10 cellular contexts compared by ENCODE assay signal in genomic region chr3:194395201-194395600, GRCh38. TPM values are rescaled to one million over a fixed set of nuclear protein-coding genes. Genes with fewer than 3 reads are reported as not detected.
DNase-seq lines count a peak whose midpoint lies in the region; ATAC-seq, FAIRE-seq and TF ChIP-seq lines count a peak whose summit lies in the region.
"Had no signal": no experiment of that assay in that cellular context is flagged by ENCODE, and none has a peak within 500 bp of the region (broad histone marks: within the 10 kb centered on the region; RNA-seq: fewer than 3 reads in every experiment).

No MANE protein-coding gene starts in this region.

- H3K9me3 ChIP-seq in naive thymus-derived CD4-positive, alpha-beta T cell (ENCODE audit: control insufficient read depth in 2 of 3, low read length in 3 of 3), result peaks cover 0 to 5% (median 0%) of the 10 kb centered on the region in 3 experiments
- no peaks in the 10 kb centered on the region for H3K9me3 ChIP-seq in pancreas
- H3K9me3 ChIP-seq in BE2C, result no peaks in the 10 kb centered on the region
- H3K9me3 ChIP-seq: right lobe of liver had no signal

- 68 to 78% methylated on average over 5 of the region's 5 CpGs for WGBS in pancreas, 2 donors

- H3K36me3 ChIP-seq in naive thymus-derived CD4-positive, alpha-beta T cell (ENCODE audit: control insufficient read depth in 2 of 3, insufficient read depth in 3 of 3, low read length in 3 of 3), result no peaks in the 10 kb centered on the region
- H3K36me3 ChIP-seq in pancreas, result no peaks in the 10 kb centered on the region
- H3K36me3 ChIP-seq in BE2C, result no peaks in the 10 kb centered on the region
- H3K36me3 ChIP-seq: right lobe of liver had no signal

- H3K4me3 Mint-ChIP-seq in activated naive CD8-positive, alpha-beta T cell treated with anti-CD3 and anti-CD28 coated beads, Interleukin-2, amount 50 U/mL, for 24 hours, result no peak overlapping the region
- H3K4me3 Mint-ChIP-seq in naive thymus-derived CD4-positive, alpha-beta T cell, result peak overlapping the region; percentile 60 to 98 (median 90)

- peak overlapping the region; percentile 81 for H3K27ac ChIP-seq in naive thymus-derived CD4-positive, alpha-beta T cell (ENCODE audit: low read depth, low read length)
- no peak overlapping the region for H3K27ac ChIP-seq in pancreas

- H3K9me3 Mint-ChIP-seq in activated naive CD8-positive, alpha-beta T cell treated with anti-CD3 and anti-CD28 coated beads, Interleukin-2, amount 50 U/mL, for 24 hours, result peaks cover 13% of the 10 kb centered on the region
- peaks cover 0 to 20% (median 9%) of the 10 kb centered on the region in 11 donors for H3K9me3 Mint-ChIP-seq in naive thymus-derived CD4-positive, alpha-beta T cell
- H3K9me3 Mint-ChIP-seq: central memory CD8-positive, alpha-beta T cell had no signal

- no peaks in the 10 kb centered on the region for H3K27me3 ChIP-seq in naive thymus-derived CD4-positive, alpha-beta T cell (ENCODE audit: control insufficient read depth in 2 of 2, insufficient read depth in 2 of 2, low read length in 2 of 2)
- H3K27me3 ChIP-seq in pancreas (peaks cover 0 to 6% (median 0%) of the 10 kb centered on the region in 4 donors), BE2C (no peaks in the 10 kb centered on the region)
- H3K27me3 ChIP-seq: right lobe of liver had no signal

- CTCF ChIA-PET in naive thymus-derived CD4-positive, alpha-beta T cell (lab: Charles Lee), result interaction anchor here (1.0 to 15.5 kb wide), 3 partner anchors 9 to 55 kb away, joined by 3 to 256 read pairs (median 3); no protein-coding TSS in a partner anchor

- peaks cover 6% of the 10 kb centered on the region for H3K36me3 Mint-ChIP-seq in activated naive CD8-positive, alpha-beta T cell treated with anti-CD3 and anti-CD28 coated beads, Interleukin-2, amount 50 U/mL, for 24 hours (ENCODE audit: low read depth)
- peaks cover 0 to 16% (median 5%) of the 10 kb centered on the region in 5 donors for H3K36me3 Mint-ChIP-seq in naive thymus-derived CD4-positive, alpha-beta T cell

- in situ Hi-C loops in GM13976 (cut with MboI; ENCODE audit: low sequenced_read_pairs, unreplicated experiment), result no loop called here

- H3K4me1 ChIP-seq in naive thymus-derived CD4-positive, alpha-beta T cell (ENCODE audit: control insufficient read depth in 2 of 2, insufficient read depth in 2 of 2, low read length in 2 of 2), result peaks cover 4 to 26% of the 10 kb centered on the region in 2 donors
- H3K4me1 ChIP-seq in pancreas (peaks cover 0 to 8% (median 0%) of the 10 kb centered on the region in 3 donors), BE2C (no peaks in the 10 kb centered on the region)

- H3K27ac Mint-ChIP-seq in activated naive CD8-positive, alpha-beta T cell treated with anti-CD3 and anti-CD28 coated beads, Interleukin-2, amount 50 U/mL, for 24 hours, result peak overlapping the region; percentile 15
- peak overlapping the region; percentile 15 to 98 (median 92) for H3K27ac Mint-ChIP-seq in naive thymus-derived CD4-positive, alpha-beta T cell

- no peak for TF ChIP-seq CTCF in GM13976 (IDR thresholded peaks at IDR 0.05; ENCODE audit: borderline replicate concordance, control extremely low read depth, extremely low read depth, insufficient read depth, missing control alignments)
- TF ChIP-seq CTCF in pancreas (IDR thresholded peaks at IDR 0.05), result no peak
- no peak for TF ChIP-seq CTCF in BE2C (IDR thresholded peaks at IDR 0.05; ENCODE audit: low read depth, low read length)

- H3K4me3 ChIP-seq in naive thymus-derived CD4-positive, alpha-beta T cell (ENCODE audit: low read length), result no peak overlapping the region
- H3K4me3 ChIP-seq in pancreas (no peak overlapping the region), BE2C (ENCODE audit: low read depth, low read length) (no peak overlapping the region)

- FAIRE-seq in pancreas (lab: Jason Lieb, UNC), result no peak

- POLR2A ChIA-PET in naive thymus-derived CD4-positive, alpha-beta T cell (lab: Charles Lee), result no interaction called here

- H3K4me1 Mint-ChIP-seq in activated naive CD8-positive, alpha-beta T cell treated with anti-CD3 and anti-CD28 coated beads, Interleukin-2, amount 50 U/mL, for 24 hours, result peaks cover 56% of the 10 kb centered on the region
- peaks cover 35 to 62% (median 46%) of the 10 kb centered on the region in 7 donors for H3K4me1 Mint-ChIP-seq in naive thymus-derived CD4-positive, alpha-beta T cell

- ATAC-seq in activated naive CD8-positive, alpha-beta T cell treated with anti-CD3 and anti-CD28 coated beads, Interleukin-2, amount 50 U/mL, for 24 hours, result no peak
- no peak for ATAC-seq in naive thymus-derived CD4-positive, alpha-beta T cell
- ATAC-seq in pancreas, result no peak

- peak; percentile 4 for DNase-seq in GM13976 (ENCODE audit: low spot score)
- DNase-seq in NCI-H2029 treated with DMSO at 0.1 percent for 48 hours (lab: John Stamatoyannopoulos, UW), result peak; percentile 23
- no peak for DNase-seq in activated naive CD8-positive, alpha-beta T cell treated with anti-CD3 and anti-CD28 coated beads, Interleukin-2, amount 50 U/mL, for 24 hours
- DNase-seq in naive thymus-derived CD4-positive, alpha-beta T cell, result no peak
- DNase-seq in SIG-M5 (lab: John Stamatoyannopoulos, UW), result no peak
- no peak for DNase-seq in pancreas
- no peak for DNase-seq in BE2C
- DNase-seq: activated CD4-positive, alpha-beta T cell treated with anti-CD3 and anti-CD28 coated beads for 4 hours; right lobe of liver had no signal

- H3K27me3 Mint-ChIP-seq in activated naive CD8-positive, alpha-beta T cell treated with anti-CD3 and anti-CD28 coated beads, Interleukin-2, amount 50 U/mL, for 24 hours, result peaks cover 16% of the 10 kb centered on the region
- peaks cover 0 to 34% (median 0%) of the 10 kb centered on the region in 5 donors for H3K27me3 Mint-ChIP-seq in naive thymus-derived CD4-positive, alpha-beta T cell

- intact Hi-C loops in naive thymus-derived CD4-positive, alpha-beta T cell (cut with micrococcal nuclease), result loop anchor here (5.0 to 10.0 kb wide), 2 partner anchors 187 to 1140 kb away; no protein-coding TSS in a partner anchor
- intact Hi-C loops in pancreas (cut with DNase I), result loop anchor here in 1 of 3 donors (5.0 kb wide), 1 partner anchor 58 kb away; no protein-coding TSS in a partner anchor

RNA-seq across cellular contexts. Expression of gene GP5, which starts 3.9 kb away (rescaled TPM):
- 10 to 100 TPM in 2 of 5 experiments, 1 to 10 TPM in 3; 1.4 to 11.3 (median 9.6) TPM for total RNA-seq in naive thymus-derived CD4-positive, alpha-beta T cell
- 1 to 10 TPM; 3.8 to 6.1 TPM for polyA plus RNA-seq in naive thymus-derived CD4-positive, alpha-beta T cell
- under 1 TPM in 1 of 6 donors, not detected in 5; 0.06 TPM for total RNA-seq in pancreas
- polyA plus RNA-seq in pancreas, result under 1 TPM in 1 of 2 donors, not detected in 1; 0.05 TPM
- not detected for polyA plus RNA-seq in BE2C (2012; ENCODE audit: insufficient read depth, insufficient read length, low read depth)

RNA-seq across cellular contexts. Expression of gene LRRC15, which starts 25.7 kb away (rescaled TPM):
- not detected for total RNA-seq in naive thymus-derived CD4-positive, alpha-beta T cell
- polyA plus RNA-seq in naive thymus-derived CD4-positive, alpha-beta T cell, result not detected
- total RNA-seq in pancreas, result under 1 TPM in 5 of 6 donors, not detected in 1; 0.03 to 0.25 (median 0.09) TPM
- polyA plus RNA-seq in pancreas, result under 1 TPM; 0.02 to 0.04 TPM
- polyA plus RNA-seq in BE2C (2012; ENCODE audit: insufficient read depth, insufficient read length, low read depth), result not detected

RNA-seq across cellular contexts. Expression of gene CPN2, which starts 44.1 kb away (rescaled TPM):
- total RNA-seq in naive thymus-derived CD4-positive, alpha-beta T cell, result not detected
- polyA plus RNA-seq in naive thymus-derived CD4-positive, alpha-beta T cell, result not detected
- total RNA-seq in pancreas, result under 1 TPM in 1 of 6 donors, not detected in 5; 0.09 TPM
- not detected for polyA plus RNA-seq in pancreas
- not detected for polyA plus RNA-seq in BE2C (2012; ENCODE audit: insufficient read depth, insufficient read length, low read depth)

Comparison
In these comparisons a context has a peak if more than half of its experiments do, and no peak if none do; other contexts are left out.
1. DNase-seq: peak in GM13976 (single experiment) and NCI-H2029 treated with DMSO at 0.1 percent for 48 hours (single experiment); none in activated naive CD8-positive, alpha-beta T cell treated with anti-CD3 and anti-CD28 coated beads, Interleukin-2, amount 50 U/mL, for 24 hours (single experiment), naive thymus-derived CD4-positive, alpha-beta T cell (0 of 9), SIG-M5 (single experiment), pancreas (0 of 6) and BE2C (single experiment).